In the genomic region with DNA sequence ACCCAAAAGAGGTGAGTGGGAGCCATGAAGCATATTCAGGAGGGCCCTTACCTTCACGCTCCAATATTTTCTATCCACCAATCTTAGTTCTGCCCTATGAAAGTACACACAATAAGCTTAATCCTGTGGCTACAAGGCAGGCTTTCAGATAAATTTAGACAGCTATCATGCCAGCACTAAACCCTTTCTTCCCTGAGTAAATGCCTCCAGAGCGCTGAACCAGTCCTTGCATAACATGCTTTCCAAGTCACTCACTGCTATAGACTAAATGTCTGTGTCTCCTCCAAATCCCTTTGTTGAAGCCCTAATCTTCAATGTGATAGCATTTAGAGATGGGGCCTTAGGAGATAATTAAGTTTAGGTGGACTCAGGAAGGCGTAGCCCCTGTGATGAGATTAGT, we compare ENCODE assay signal across 22 cellular contexts. TPM values are rescaled to one million over a fixed set of nuclear protein-coding genes. Genes with fewer than 3 reads are reported as not detected.
A peak's percentile ranks its signal among the peaks of the same experiment; 100 is the strongest.
DNase-seq lines count a peak whose midpoint lies in the region; ATAC-seq and TF ChIP-seq lines count a peak whose summit lies in the region.
"Had no signal": no experiment of that assay in that cellular context is flagged by ENCODE, and none has a peak within 500 bp of the region (broad histone marks: within the 10 kb centered on the region; RNA-seq: fewer than 3 reads in every experiment).

No MANE protein-coding gene starts in this region.

- H3K9me3 Mint-ChIP-seq in neural progenitor cell: peaks cover 25% of the 10 kb centered on the region
- H3K9me3 Mint-ChIP-seq in stimulated activated naive CD8-positive, alpha-beta T cell treated with anti-CD3 and anti-CD28 coated beads, Interleukin-15, amount 100 ng/mL, for 72 hours: peaks cover 11 to 25% of the 10 kb centered on the region in 2 donors

- H3K27ac Mint-ChIP-seq in neural progenitor cell: no peak overlapping the region
- no peak overlapping the region for H3K27ac Mint-ChIP-seq in stimulated activated naive CD8-positive, alpha-beta T cell treated with anti-CD3 and anti-CD28 coated beads, Interleukin-15, amount 100 ng/mL, for 72 hours
- H3K27ac Mint-ChIP-seq: CD4-positive, alpha-beta memory T cell had no signal

- H3K9ac ChIP-seq in neural progenitor cell: no peak overlapping the region
- H3K9ac ChIP-seq: BLaER1, KMS-11 had no signal

- no peak overlapping the region for H2AFZ ChIP-seq in neural progenitor cell (replicated peaks)

- H3K27me3 ChIP-seq in neural progenitor cell: peaks cover 23% of the 10 kb centered on the region
- H3K27me3 ChIP-seq in thyroid gland: no peaks in the 10 kb centered on the region
- H3K27me3 ChIP-seq: BLaER1, SJSA1 had no signal

- H3K9me3 ChIP-seq in neural progenitor cell (ENCODE audit: low read depth) (no peaks in the 10 kb centered on the region), thyroid gland (no peaks in the 10 kb centered on the region)
- H3K9me3 ChIP-seq: A549, BLaER1, SJSA1 had no signal

- peak overlapping the region; percentile 3 to 14 for H3K27ac ChIP-seq in coronary artery
- no peak overlapping the region for H3K27ac ChIP-seq in neural progenitor cell
- H3K27ac ChIP-seq in thyroid gland: peak overlapping the region; percentile 51 to 88 (median 67)
- H3K27ac ChIP-seq: A549, BLaER1, KMS-11, SJSA1 had no signal

- H3K36me3 ChIP-seq in neural progenitor cell: no peaks in the 10 kb centered on the region
- H3K36me3 ChIP-seq in thyroid gland: no peaks in the 10 kb centered on the region
- H3K36me3 ChIP-seq: BLaER1, SJSA1 had no signal

- H3K4me3 ChIP-seq in coronary artery (no peak overlapping the region), neural progenitor cell (no peak overlapping the region), thyroid gland (replicated peaks in 1 of 3) (no peak overlapping the region)
- H3K4me3 ChIP-seq: A549, BLaER1, SJSA1 had no signal

- no peaks in the 10 kb centered on the region for H3F3A ChIP-seq in neural progenitor cell (ENCODE audit: low read depth)

- TF ChIP-seq CTCF in coronary artery (IDR thresholded peaks at IDR 0.05) (no peak), neural progenitor cell (IDR thresholded peaks at IDR 0.05) (no peak), thyroid gland (IDR thresholded peaks at IDR 0.05) (no peak)

- no peak overlapping the region for H3K4me2 ChIP-seq in neural progenitor cell
- H3K4me2 ChIP-seq: A549, BLaER1, KMS-11 had no signal

- no peaks in the 10 kb centered on the region for H4K20me1 ChIP-seq in neural progenitor cell (ENCODE audit: low read depth)
- H4K20me1 ChIP-seq: BLaER1 had no signal

- H3K36me3 Mint-ChIP-seq in neural progenitor cell: peaks cover 5% of the 10 kb centered on the region
- H3K36me3 Mint-ChIP-seq: CD4-positive, alpha-beta memory T cell had no signal

- DNase-seq in NCI-H82 treated with DMSO at 0.1 percent for 48 hours (lab: John Stamatoyannopoulos, UW; ENCODE audit: unreplicated experiment) (peak; percentile 96), coronary artery (ENCODE audit: low spot score) (no peak), neural progenitor cell (ENCODE audit: low spot score) (peak; percentile 40), thyroid gland (peak; percentile 26 to 30), hippocampal formation (lab: John Stamatoyannopoulos, UW) (no peak)
- DNase-seq in stimulated activated naive CD8-positive, alpha-beta T cell treated with anti-CD3 and anti-CD28 coated beads, Interleukin-15, amount 100 ng/mL, for 72 hours: no peak
- no peak for DNase-seq in activated CD4-positive, alpha-beta T cell treated with anti-CD3 and anti-CD28 coated beads for 48 hours
- DNase-seq: CD4-positive, alpha-beta memory T cell; DMS153; GF-D8; GOT3; NCI-H1417; NCI-H187 treated with DMSO at 0.1 percent for 48 hours; NCI-H226; NCI-H524 had no signal

- no peak for ATAC-seq in stimulated activated naive CD8-positive, alpha-beta T cell treated with anti-CD3 and anti-CD28 coated beads, Interleukin-15, amount 100 ng/mL, for 72 hours
- ATAC-seq: A549, HCT116, HepG2, Panc1 had no signal

- intact Hi-C loops in thyroid gland (cut with DNase I): no loop called here

- peaks cover 33% of the 10 kb centered on the region for H3K27me3 Mint-ChIP-seq in neural progenitor cell (ENCODE audit: insufficient read depth, low read depth)
- no peaks in the 10 kb centered on the region for H3K27me3 Mint-ChIP-seq in stimulated activated naive CD8-positive, alpha-beta T cell treated with anti-CD3 and anti-CD28 coated beads, Interleukin-15, amount 100 ng/mL, for 72 hours
- H3K27me3 Mint-ChIP-seq: CD4-positive, alpha-beta memory T cell had no signal

- WGBS in thyroid gland, 2 donors: 56% methylated on average over 3 of the region's 3 CpGs

- H3K4me3 Mint-ChIP-seq in neural progenitor cell: no peak overlapping the region
- no peak overlapping the region for H3K4me3 Mint-ChIP-seq in stimulated activated naive CD8-positive, alpha-beta T cell treated with anti-CD3 and anti-CD28 coated beads, Interleukin-15, amount 100 ng/mL, for 72 hours
- H3K4me3 Mint-ChIP-seq: CD4-positive, alpha-beta memory T cell had no signal

- H3K4me1 Mint-ChIP-seq in neural progenitor cell: peaks cover 5% of the 10 kb centered on the region
- H3K4me1 Mint-ChIP-seq in stimulated activated naive CD8-positive, alpha-beta T cell treated with anti-CD3 and anti-CD28 coated beads, Interleukin-15, amount 100 ng/mL, for 72 hours: no peaks in the 10 kb centered on the region
- H3K4me1 Mint-ChIP-seq: CD4-positive, alpha-beta memory T cell had no signal

- H3K4me1 ChIP-seq in neural progenitor cell (peaks cover 6% of the 10 kb centered on the region), thyroid gland (peaks cover 47 to 56% of the 10 kb centered on the region in 2 donors)
- H3K4me1 ChIP-seq: A549, BLaER1 had no signal

- no peak for TF ChIP-seq POLR2A in thyroid gland (IDR thresholded peaks at IDR 0.05)

- H3K79me2 ChIP-seq in neural progenitor cell (ENCODE audit: low read depth): no peaks in the 10 kb centered on the region

RNA-seq across cellular contexts. Expression of gene FIBIN, which starts 50.3 kb away (rescaled TPM):
- total RNA-seq in neural progenitor cell (ENCODE audit: low replicate concordance) (0.09 TPM in 1 of 2 replicates, not detected in the other), thyroid gland (10 to 100 TPM; 15.3 to 24.7 (median 19.8) TPM)
- total RNA-seq: CD4-positive, alpha-beta memory T cell; HepG2 had no signal

Comparison
In these comparisons a context has a peak if more than half of its experiments do, and no peak if none do; other contexts are left out.
1. DNase-seq: peak in NCI-H82 treated with DMSO at 0.1 percent for 48 hours (single experiment), neural progenitor cell (single experiment) and thyroid gland (2 of 2); none in coronary artery (single experiment), stimulated activated naive CD8-positive, alpha-beta T cell treated with anti-CD3 and anti-CD28 coated beads, Interleukin-15, amount 100 ng/mL, for 72 hours (0 of 2), activated CD4-positive, alpha-beta T cell treated with anti-CD3 and anti-CD28 coated beads for 48 hours (single experiment) and hippocampal formation (0 of 2).
2. RNA of gene FIBIN, which starts 50.3 kb away (total RNA-seq): 15.3 to 24.7 TPM in thyroid gland; 0.09 TPM in neural progenitor cell; every median in the first group is over 10 times any median in the second.